8 cellular contexts compared by ENCODE assay signal in genomic region chr4:42519803-42520417, GRCh38.
DNase-seq lines count a peak whose midpoint lies in the region; ATAC-seq and TF ChIP-seq lines count a peak whose summit lies in the region.

No MANE protein-coding gene starts in this region.

- H3K36me3 ChIP-seq in cardiac muscle cell (no peaks in the 10 kb centered on the region), OCI-LY7 (ENCODE audit: insufficient read depth, low read length) (peaks cover 96% of the 10 kb centered on the region), hepatocyte (replicated peaks; ENCODE audit: insufficient read depth, low read depth) (no peaks in the 10 kb centered on the region)

- H3K27ac ChIP-seq in cardiac muscle cell (no peak overlapping the region), OCI-LY7 (ENCODE audit: low read depth, low read length, poor library complexity, severe bottlenecking) (no peak overlapping the region), hepatocyte (no peak overlapping the region)

- H3K9me2 ChIP-seq in OCI-LY7 (ENCODE audit: insufficient read depth, low read length) = no peaks in the 10 kb centered on the region
- no peaks in the 10 kb centered on the region for H3K9me2 ChIP-seq in hepatocyte (replicated peaks; ENCODE audit: insufficient read depth)

- H3K4me1 ChIP-seq in cardiac muscle cell (ENCODE audit: low read depth) (peaks cover 3% of the 10 kb centered on the region), OCI-LY7 (ENCODE audit: insufficient read depth, low read length, poor library complexity, severe bottlenecking) (peaks cover 8% of the 10 kb centered on the region), hepatocyte (ENCODE audit: insufficient read depth) (no peaks in the 10 kb centered on the region)

- H2AFZ ChIP-seq in OCI-LY7 (ENCODE audit: low read length) (no peak overlapping the region), hepatocyte (no peak overlapping the region)

- no peak overlapping the region for H3K4me3 ChIP-seq in cardiac muscle cell
- no peak overlapping the region for H3K4me3 ChIP-seq in OCI-LY7 (ENCODE audit: low read depth, low read length, poor library complexity, severe bottlenecking)
- H3K4me3 ChIP-seq in hepatocyte = no peak overlapping the region

- WGBS in hepatocyte (ENCODE audit: low lambda C conversion rate, missing lambda C conversion rate) = 9% methylated on average over 3 of the region's 3 CpGs

- H3K79me2 ChIP-seq in OCI-LY7 (ENCODE audit: insufficient read depth, low read depth, low read length) = no peaks in the 10 kb centered on the region
- no peaks in the 10 kb centered on the region for H3K79me2 ChIP-seq in hepatocyte

- ATAC-seq in Right ventricle myocardium inferior (no peak), HG03159 (IDR thresholded peaks at IDR 0.05; ENCODE audit: unreplicated experiment) (peak; percentile 52), HG03095 (IDR thresholded peaks at IDR 0.05; ENCODE audit: unreplicated experiment) (no peak)

- no peaks in the 10 kb centered on the region for H3K9me3 ChIP-seq in cardiac muscle cell (ENCODE audit: low read depth)
- no peaks in the 10 kb centered on the region for H3K9me3 ChIP-seq in OCI-LY7 (ENCODE audit: low read length)
- no peaks in the 10 kb centered on the region for H3K9me3 ChIP-seq in hepatocyte (ENCODE audit: low read depth)

- BruUV-seq in OCI-LY7 (replicated peaks; lab: Mats Ljungman, UMichigan) = no TSS peak

- H3K27me3 ChIP-seq in cardiac muscle cell (no peaks in the 10 kb centered on the region), hepatocyte (no peaks in the 10 kb centered on the region)

- POLR2A ChIA-PET in OCI-LY7 (lab: Charles Lee) = interaction anchor here (0.6 to 1.2 kb wide), 5 partner anchors 9 to 548 kb away, joined by 3 to 6 read pairs (median 3); no protein-coding TSS in a partner anchor

- H3K4me2 ChIP-seq in OCI-LY7 (ENCODE audit: low read length) (no peak overlapping the region), hepatocyte (no peak overlapping the region)

- CTCF ChIA-PET in OCI-LY7 (lab: Charles Lee; ENCODE audit: unreplicated experiment) = interaction anchor here (1.1 kb wide), 2 partner anchors 10 to 40 kb away, joined by 3 read pairs; no protein-coding TSS in a partner anchor

- H4K20me1 ChIP-seq in OCI-LY7 (ENCODE audit: insufficient read depth, low read length) = no peaks in the 10 kb centered on the region
- no peaks in the 10 kb centered on the region for H4K20me1 ChIP-seq in hepatocyte (ENCODE audit: insufficient read depth, poor library complexity, severe bottlenecking)

- TF ChIP-seq CTCF in cardiac muscle cell (IDR thresholded peaks at IDR 0.05; ENCODE audit: low read depth, low read length) (peak; percentile 47), OCI-LY7 (conservative IDR thresholded peaks at IDR 0.05; ENCODE audit: low read length) (peak; percentile 88), hepatocyte (IDR thresholded peaks at IDR 0.05; ENCODE audit: poor library complexity) (peak; percentile 80)

- DNase-seq in cardiac muscle cell (ENCODE audit: low read depth in 1 of 2, low spot score in 1 of 2) (peak; percentile 66 to 72), Right ventricle myocardium inferior (ENCODE audit: missing footprints) (no peak), OCI-LY7 (ENCODE audit: low spot score) (peak; percentile 68), amniotic epithelial cell (ENCODE audit: low read depth) (peak; percentile 28), hepatocyte (ENCODE audit: low spot score) (peak; percentile 76)
- peak in 2 of 3 donors; percentile 20 to 70 for DNase-seq in stimulated activated CD4-positive, alpha-beta T cell treated with anti-CD3 and anti-CD28 coated beads, Interleukin-12 subunit alpha, Interleukin-12 subunit beta, amount 100 ng/mL, for 48 hours (ENCODE audit: low read depth in 2 of 3, low spot score in 1 of 3)

- intact Hi-C loops in Right ventricle myocardium inferior (cut with DNase I) = loop anchor here (1.0 to 2.0 kb wide), 2 partner anchors 149 to 238 kb away; no protein-coding TSS in a partner anchor
- intact Hi-C loops in OCI-LY7 (cut with micrococcal nuclease; ENCODE audit: unreplicated experiment) = loop anchor here (5.0 kb wide), 1 partner anchor 148 kb away; no protein-coding TSS in a partner anchor
